8 cellular contexts compared by ENCODE assay signal in genomic region chr12:6613776-6614512, GRCh38. TPM values are rescaled to one million over a fixed set of nuclear protein-coding genes. Genes with fewer than 3 reads are reported as not detected.
DNase-seq lines count a peak whose midpoint lies in the region; ATAC-seq, FAIRE-seq and TF ChIP-seq lines count a peak whose summit lies in the region.

No MANE protein-coding gene starts in this region.

- TF ChIP-seq CTCF in D721Med (IDR thresholded peaks at IDR 0.05; ENCODE audit: insufficient read depth, missing control alignments): no peak
- TF ChIP-seq CTCF in fibroblast of pulmonary artery (IDR thresholded peaks at IDR 0.05; ENCODE audit: low read length, missing control alignments): peak; percentile 14
- no peak for TF ChIP-seq CTCF in upper lobe of right lung (IDR thresholded peaks at IDR 0.05)

- peak; percentile 86 for ATAC-seq in upper lobe of right lung

- FAIRE-seq in D721Med (lab: Jason Lieb, UNC): no peak

- H3K4me3 ChIP-seq in fibroblast of pulmonary artery (replicated peaks; ENCODE audit: low read depth, low read length) (no peak overlapping the region), muscle layer of duodenum (ENCODE audit: low read depth in 1 of 2, low read length in 2 of 2) (no peak overlapping the region), upper lobe of right lung (no peak overlapping the region)

- H3K36me3 ChIP-seq in muscle layer of duodenum (ENCODE audit: control insufficient read depth in 1 of 2, insufficient read depth in 2 of 2, low read length in 2 of 2) (no peaks in the 10 kb centered on the region), upper lobe of right lung (no peaks in the 10 kb centered on the region)

- intact Hi-C loops in upper lobe of right lung (cut with DNase I): no loop called here

- H3K27ac ChIP-seq in muscle layer of duodenum (ENCODE audit: low read length): peak overlapping the region; percentile 67
- peak overlapping the region; percentile 88 for H3K27ac ChIP-seq in upper lobe of right lung

- peak; percentile 68 for DNase-seq in D721Med (ENCODE audit: insufficient read length, low spot score)
- DNase-seq in HT1080 (ENCODE audit: low read depth): peak; percentile 96
- peak; percentile 100 for DNase-seq in NCI-H82 treated with DMSO at 0.1 percent for 48 hours (lab: John Stamatoyannopoulos, UW; ENCODE audit: unreplicated experiment)
- DNase-seq in activated effector memory CD4-positive, alpha-beta T cell treated with anti-CD3 and anti-CD28 coated beads, Interleukin-2, amount 50 U/mL, for 16 hours: peak; percentile 67
- DNase-seq in fibroblast of pulmonary artery (ENCODE audit: low read depth): peak; percentile 98
- peak; percentile 93 for DNase-seq in upper lobe of right lung
- DNase-seq in activated CD8-positive, alpha-beta memory T cell treated with anti-CD3 and anti-CD28 coated beads, Interleukin-2, amount 50 U/mL, for 48 hours: no peak

- H3K27me3 ChIP-seq in muscle layer of duodenum (ENCODE audit: low read depth, low read length) (no peaks in the 10 kb centered on the region), upper lobe of right lung (no peaks in the 10 kb centered on the region)

- no peaks in the 10 kb centered on the region for H3K9me3 ChIP-seq in muscle layer of duodenum (ENCODE audit: control insufficient read depth in 1 of 2, low read length in 2 of 2)
- no peaks in the 10 kb centered on the region for H3K9me3 ChIP-seq in upper lobe of right lung

- peaks cover 14 to 27% of the 10 kb centered on the region in 2 donors for H3K4me1 ChIP-seq in muscle layer of duodenum (ENCODE audit: control insufficient read depth in 1 of 2, insufficient read depth in 2 of 2, low read length in 2 of 2)
- H3K4me1 ChIP-seq in upper lobe of right lung: peaks cover 33% of the 10 kb centered on the region

RNA-seq across cellular contexts. Expression of gene CHD4, which starts 6.8 kb away (rescaled TPM):
- total RNA-seq in HT1080 (2014; rRNA removed; shearing (Covaris generic)): 348 and 371 TPM in 2 replicates
- 121 and 127 TPM in 2 replicates for polyA plus RNA-seq in HT1080 (2015; cell fraction: cytosol; rRNA removed)
- 407 and 419 TPM in 2 replicates for polyA plus RNA-seq in HT1080 (2015; cell fraction: nucleus; rRNA removed)
- 160 TPM for total RNA-seq in upper lobe of right lung

RNA-seq across cellular contexts. Expression of gene LPAR5, which starts 21.8 kb away (rescaled TPM):
- total RNA-seq in HT1080 (2014; rRNA removed; shearing (Covaris generic)): 0.27 and 0.29 TPM in 2 replicates
- 0.62 and 1.1 TPM in 2 replicates for polyA plus RNA-seq in HT1080 (2015; cell fraction: cytosol; rRNA removed)
- polyA plus RNA-seq in HT1080 (2015; cell fraction: nucleus; rRNA removed): 0.61 and 0.87 TPM in 2 replicates
- 2.5 TPM for total RNA-seq in upper lobe of right lung

RNA-seq across cellular contexts. Expression of gene ACRBP, which starts 33.3 kb away (rescaled TPM):
- total RNA-seq in HT1080 (2014; rRNA removed; shearing (Covaris generic)): not detected in 2 replicates
- 0.21 and 0.36 TPM in 2 replicates for polyA plus RNA-seq in HT1080 (2015; cell fraction: cytosol; rRNA removed)
- polyA plus RNA-seq in HT1080 (2015; cell fraction: nucleus; rRNA removed): 0.62 and 1.2 TPM in 2 replicates
- 3.8 TPM for total RNA-seq in upper lobe of right lung

RNA-seq across cellular contexts. Expression of gene NOP2, which starts 45.9 kb away (rescaled TPM):
- total RNA-seq in HT1080 (2014; rRNA removed; shearing (Covaris generic)): 80.0 and 90.1 TPM in 2 replicates
- 32.2 and 39.2 TPM in 2 replicates for polyA plus RNA-seq in HT1080 (2015; cell fraction: cytosol; rRNA removed)
- 208 and 217 TPM in 2 replicates for polyA plus RNA-seq in HT1080 (2015; cell fraction: nucleus; rRNA removed)
- total RNA-seq in upper lobe of right lung: 32.2 TPM

RNA-seq across cellular contexts. Expression of gene ING4, which starts 49.0 kb away (rescaled TPM):
- total RNA-seq in HT1080 (2014; rRNA removed; shearing (Covaris generic)): 22.3 and 25.5 TPM in 2 replicates
- 30.4 and 36.9 TPM in 2 replicates for polyA plus RNA-seq in HT1080 (2015; cell fraction: cytosol; rRNA removed)
- polyA plus RNA-seq in HT1080 (2015; cell fraction: nucleus; rRNA removed): 125 and 138 TPM in 2 replicates
- total RNA-seq in upper lobe of right lung: 38.0 TPM
